ENCODE assay signal across 9 cellular contexts in the genomic region with DNA sequence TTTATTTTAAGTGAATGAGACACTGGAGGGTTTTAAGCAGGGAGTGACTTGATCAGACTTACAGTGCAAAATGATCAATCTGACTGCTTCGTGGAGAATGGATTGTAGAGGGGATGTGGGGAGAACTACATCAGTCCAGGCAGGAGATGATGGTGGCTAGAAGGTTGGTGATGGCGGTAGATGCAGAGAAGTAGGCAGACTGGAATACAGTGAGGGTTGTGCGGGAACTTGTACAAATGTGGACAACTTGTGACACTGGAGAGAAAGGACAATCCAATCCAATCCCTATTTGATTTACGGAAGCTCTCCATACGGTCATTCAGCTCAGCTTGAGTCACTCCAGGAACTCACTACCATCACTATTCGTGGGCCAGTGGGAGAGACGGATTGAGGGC. TPM values are rescaled to one million over a fixed set of nuclear protein-coding genes. Genes with fewer than 3 reads are reported as not detected.
DNase-seq lines count a peak whose midpoint lies in the region; ATAC-seq and TF ChIP-seq lines count a peak whose summit lies in the region.
"Had no signal": no experiment of that assay in that cellular context is flagged by ENCODE, and none has a peak within 500 bp of the region (broad histone marks: within the 10 kb centered on the region; RNA-seq: fewer than 3 reads in every experiment).

No MANE protein-coding gene starts in this region.

- H3K27me3 Mint-ChIP-seq in activated T-cell treated with anti-CD3 and anti-CD28 coated beads, Interleukin-2, amount 50 U/mL, for 24 hours = no peaks in the 10 kb centered on the region

- H3K36me3 ChIP-seq in right lobe of liver = peaks cover 0 to 10% (median 0%) of the 10 kb centered on the region in 4 donors
- H3K36me3 ChIP-seq in tibial nerve = peaks cover 0 to 18% (median 0%) of the 10 kb centered on the region in 3 donors

- peaks cover 56% of the 10 kb centered on the region for H3K36me3 Mint-ChIP-seq in activated T-cell treated with anti-CD3 and anti-CD28 coated beads, Interleukin-2, amount 50 U/mL, for 24 hours (ENCODE audit: low read depth)

- 18% methylated on average over 7 of the region's 7 CpGs for WGBS in right lobe of liver (ENCODE audit: insufficient coverage, low coverage, low lambda C conversion rate, missing lambda C conversion rate)
- WGBS in tibial nerve, 2 donors = 12 to 22% methylated on average over 7 of the region's 7 CpGs

- H3K4me1 ChIP-seq in right lobe of liver (peaks cover 0 to 18% (median 6%) of the 10 kb centered on the region in 4 donors), tibial nerve (peaks cover 0 to 68% (median 18%) of the 10 kb centered on the region in 4 donors)

- ATAC-seq in right lobe of liver (no peak), HG03432 (IDR thresholded peaks at IDR 0.05; ENCODE audit: unreplicated experiment) (no peak)

- in situ Hi-C loops in astrocyte of the cerebellum (cut with HindIII; ENCODE audit: low sequenced_read_pairs) = loop anchor here (10.0 to 25.0 kb wide), 2 partner anchors 55 to 363 kb away; a partner anchor contains a TSS

- H3K9me3 Mint-ChIP-seq in activated T-cell treated with anti-CD3 and anti-CD28 coated beads, Interleukin-2, amount 50 U/mL, for 24 hours = no peaks in the 10 kb centered on the region

- H3K27me3 ChIP-seq in right lobe of liver = no peaks in the 10 kb centered on the region
- no peaks in the 10 kb centered on the region for H3K27me3 ChIP-seq in tibial nerve

- TF ChIP-seq EP300 in tibial nerve (IDR thresholded peaks at IDR 0.05) = no peak

- no peak for DNase-seq in activated T-cell treated with anti-CD3 and anti-CD28 coated beads, Interleukin-2, amount 50 U/mL, for 24 hours
- DNase-seq in activated T-cell treated with anti-CD3 and anti-CD28 coated beads for 4 hours (no peak), astrocyte of the cerebellum (ENCODE audit: low read depth) (no peak), right lobe of liver (no peak), tibial nerve (ENCODE audit: low spot score in 2 of 2) (no peak), hypothalamus (lab: John Stamatoyannopoulos, UW) (no peak), NCI-H187 treated with DMSO at 0.1 percent for 48 hours (lab: John Stamatoyannopoulos, UW) (no peak)

- peak overlapping the region; percentile 95 for H3K27ac Mint-ChIP-seq in activated T-cell treated with anti-CD3 and anti-CD28 coated beads, Interleukin-2, amount 50 U/mL, for 24 hours

- H3K9me3 ChIP-seq in right lobe of liver (no peaks in the 10 kb centered on the region), tibial nerve (no peaks in the 10 kb centered on the region)

- intact Hi-C loops in right lobe of liver (cut with DNase I) = loop anchor here (10.0 kb wide), 2 partner anchors 165 to 365 kb away; no protein-coding TSS in a partner anchor

- TF ChIP-seq CTCF in astrocyte of the cerebellum (IDR thresholded peaks at IDR 0.05; ENCODE audit: low read depth, low read length, missing control alignments) (no peak), right lobe of liver (IDR thresholded peaks at IDR 0.05) (no peak), tibial nerve (IDR thresholded peaks at IDR 0.05) (no peak)

- H3K4me1 Mint-ChIP-seq in activated T-cell treated with anti-CD3 and anti-CD28 coated beads, Interleukin-2, amount 50 U/mL, for 24 hours (ENCODE audit: low read depth) = peaks cover 44% of the 10 kb centered on the region

- H3K27ac ChIP-seq in right lobe of liver (peak overlapping the region; percentile 71 to 90 (median 88)), tibial nerve (peak overlapping the region; percentile 87 to 97 (median 91))

- TF ChIP-seq POLR2A in right lobe of liver (IDR thresholded peaks at IDR 0.05) (no peak), tibial nerve (IDR thresholded peaks at IDR 0.05) (no peak)

- peak overlapping the region; percentile 87 for H3K4me3 Mint-ChIP-seq in activated T-cell treated with anti-CD3 and anti-CD28 coated beads, Interleukin-2, amount 50 U/mL, for 24 hours

- peak overlapping the region; percentile 88 for H3K4me3 ChIP-seq in astrocyte of the cerebellum (ENCODE audit: low read depth, low read length)
- peak overlapping the region; percentile 65 to 98 (median 82) for H3K4me3 ChIP-seq in right lobe of liver
- peak overlapping the region; percentile 69 to 95 (median 90) for H3K4me3 ChIP-seq in tibial nerve

RNA-seq across cellular contexts. Expression of a gene that starts 0.6 kb away (rescaled TPM):
- 1 to 10 TPM; 1.5 to 2.8 (median 2.2) TPM for total RNA-seq in right lobe of liver
- total RNA-seq in tibial nerve = 10 to 100 TPM in 1 of 4 donors, 1 to 10 TPM in 3; 6.7 to 14.4 (median 8.1) TPM

RNA-seq across cellular contexts. Expression of a gene that starts 0.7 kb away (rescaled TPM):
- 10 to 100 TPM in 4 of 6 experiments, 1 to 10 TPM in 2; 7.7 to 28.3 (median 12.2) TPM for total RNA-seq in right lobe of liver
- total RNA-seq in tibial nerve = 10 to 100 TPM; 47.7 to 58.2 (median 55.3) TPM

RNA-seq across cellular contexts. Expression of a gene that starts 39.3 kb away (rescaled TPM):
- total RNA-seq in right lobe of liver (1 to 10 TPM; 1.3 to 2.4 (median 2.0) TPM), tibial nerve (10 to 100 TPM; 10.2 to 17.9 (median 12.4) TPM)

RNA-seq across cellular contexts. Expression of a gene that starts 55.3 kb away (rescaled TPM):
- total RNA-seq in right lobe of liver (not detected), tibial nerve (under 1 TPM in 1 of 4 donors, not detected in 3; 0.22 TPM)
- total RNA-seq: Daoy had no signal
